ENCODE assay signal across 10 cellular contexts in genomic region chr3:193701896-193702644, GRCh38.
DNase-seq lines count a peak whose midpoint lies in the region; ATAC-seq and TF ChIP-seq lines count a peak whose summit lies in the region.
"Had no signal": no experiment of that assay in that cellular context is flagged by ENCODE, and none has a peak within 500 bp of the region (broad histone marks: within the 10 kb centered on the region; RNA-seq: fewer than 3 reads in every experiment).

No MANE protein-coding gene starts in this region.

- TF ChIP-seq CTCF in GM12865 (IDR thresholded peaks at IDR 0.05; ENCODE audit: insufficient read depth, low read depth, low read length, missing control alignments): no peak

- H3K4me3 ChIP-seq in GM12865 (ENCODE audit: low read depth, low read length): no peak overlapping the region

- DNase-seq in GM12865 (ENCODE audit: low read depth): peak; percentile 41
- DNase-seq in NCI-H69 (lab: John Stamatoyannopoulos, UW): peak; percentile 41
- peak; percentile 92 for DNase-seq in kidney tubule cell (ENCODE audit: low spot score)
- DNase-seq in HCEC 1CT: no peak
- no peak for DNase-seq in NCI-H1436 treated with DMSO at 0.1 percent for 48 hours (lab: John Stamatoyannopoulos, UW)
- no peak for DNase-seq in NCI-H2196 (lab: John Stamatoyannopoulos, UW; ENCODE audit: unreplicated experiment)
- DNase-seq: head of caudate nucleus, NCI-H146 had no signal

- ATAC-seq in HG02610 (IDR thresholded peaks at IDR 0.05; ENCODE audit: unreplicated experiment): peak; percentile 70
- no peak for ATAC-seq in GM19467 (IDR thresholded peaks at IDR 0.05; ENCODE audit: unreplicated experiment)

Comparison
In these comparisons a context has a peak if more than half of its experiments do, and no peak if none do; other contexts are left out.
1. DNase-seq: peak in GM12865 (single experiment), NCI-H69 (single experiment) and kidney tubule cell (single experiment); none in HCEC 1CT (single experiment), NCI-H1436 treated with DMSO at 0.1 percent for 48 hours (single experiment) and NCI-H2196 (single experiment).